8 cellular contexts compared by ENCODE assay signal in genomic region chr9:40591915-40592314, GRCh38.
A peak's percentile ranks its signal among the peaks of the same experiment; 100 is the strongest.
DNase-seq lines count a peak whose midpoint lies in the region; ATAC-seq and TF ChIP-seq lines count a peak whose summit lies in the region.
"Not testable (repeated sequence)": the region's sequence is repeated elsewhere in the genome, so short reads cannot be mapped to it uniquely, and the experiment has no call there.

No MANE protein-coding gene starts in this region.

- not testable (repeated sequence) for BruUV-seq in MCF 10A (replicated peaks; lab: Mats Ljungman, UMichigan)

- TF ChIP-seq EP300 in sigmoid colon (IDR thresholded peaks at IDR 0.05): not testable (repeated sequence)

- not testable (repeated sequence) for TF ChIP-seq POLR2A in sigmoid colon (IDR thresholded peaks at IDR 0.05)

- POLR2A ChIA-PET in RWPE1 (lab: Yijun Ruan, JAX; ENCODE audit: low non-redundant PET); MCF 10A (lab: Yijun Ruan, JAX): not testable (repeated sequence)

- peak; percentile 1 for DNase-seq in Ammon's horn (ENCODE audit: low spot score)
- not testable (repeated sequence) for DNase-seq in RWPE1 (ENCODE audit: low spot score)
- peak; percentile 11 for DNase-seq in MCF 10A (ENCODE audit: unreplicated experiment)
- DNase-seq in fibroblast of gingiva (ENCODE audit: low read depth): peak; percentile 0
- DNase-seq in right cardiac atrium: peak in 2 of 3 donors; percentile 31 to 32
- DNase-seq in natural killer cell treated with Interleukin-12 subunit alpha and Interleukin-12 subunit beta and Interleukin-15 and Interleukin-18, amount 100 ng/mL, for 72 hours (ENCODE audit: low spot score): peak; percentile 61
- DNase-seq in sigmoid colon: peak; percentile 65
- DNase-seq in ureter (ENCODE audit: low spot score): peak; percentile 39

- not testable (repeated sequence) for H3K9me3 ChIP-seq in right cardiac atrium (ENCODE audit: control insufficient read depth, low read length); sigmoid colon

- H3K27me3 ChIP-seq in right cardiac atrium (ENCODE audit: control insufficient read depth, insufficient read depth); sigmoid colon: not testable (repeated sequence)

- peak overlapping the region; percentile 23 for H3K27ac Mint-ChIP-seq in MCF 10A (ENCODE audit: low read depth, unreplicated experiment)
- H3K27ac Mint-ChIP-seq in natural killer cell treated with Interleukin-12 subunit alpha and Interleukin-12 subunit beta and Interleukin-15 and Interleukin-18, amount 100 ng/mL, for 72 hours: not testable (repeated sequence)

- not testable (repeated sequence) for H3K4me1 ChIP-seq in right cardiac atrium (ENCODE audit: control insufficient read depth, insufficient read depth, low read length); sigmoid colon

- H3K4me3 Mint-ChIP-seq in MCF 10A (ENCODE audit: unreplicated experiment); natural killer cell treated with Interleukin-12 subunit alpha and Interleukin-12 subunit beta and Interleukin-15 and Interleukin-18, amount 100 ng/mL, for 72 hours: not testable (repeated sequence)

- not testable (repeated sequence) for ATAC-seq in right cardiac atrium; natural killer cell treated with Interleukin-12 subunit alpha and Interleukin-12 subunit beta and Interleukin-15 and Interleukin-18, amount 100 ng/mL, for 72 hours

- not testable (repeated sequence) for H3K4me3 ChIP-seq in right cardiac atrium (ENCODE audit: low read length); sigmoid colon

- H3K36me3 ChIP-seq in sigmoid colon: not testable (repeated sequence)

- H3K36me3 Mint-ChIP-seq in MCF 10A (ENCODE audit: insufficient read depth, unreplicated experiment): not testable (repeated sequence)
- peaks cover 11% of the 10 kb centered on the region for H3K36me3 Mint-ChIP-seq in natural killer cell treated with Interleukin-12 subunit alpha and Interleukin-12 subunit beta and Interleukin-15 and Interleukin-18, amount 100 ng/mL, for 72 hours

- 71% methylated on average over 2 of the region's 2 CpGs for WGBS in right cardiac atrium
- 63 to 64% methylated on average over 2 of the region's 2 CpGs for WGBS in sigmoid colon, 2 donors

- TF ChIP-seq CTCF in RWPE1 (conservative IDR thresholded peaks at IDR 0.05; ENCODE audit: low read depth); MCF 10A (IDR thresholded peaks at IDR 0.05; ENCODE audit: unreplicated experiment); sigmoid colon (IDR thresholded peaks at IDR 0.05): not testable (repeated sequence)

- H3K27ac ChIP-seq in RWPE1: peak overlapping the region; percentile 60
- H3K27ac ChIP-seq in right cardiac atrium (ENCODE audit: low read length); sigmoid colon: not testable (repeated sequence)

- H3K4me1 Mint-ChIP-seq in MCF 10A (ENCODE audit: insufficient read depth, unreplicated experiment); natural killer cell treated with Interleukin-12 subunit alpha and Interleukin-12 subunit beta and Interleukin-15 and Interleukin-18, amount 100 ng/mL, for 72 hours (ENCODE audit: low read depth in 2 of 2): not testable (repeated sequence)

- H3K9me3 Mint-ChIP-seq in MCF 10A (ENCODE audit: unreplicated experiment): peaks cover 11% of the 10 kb centered on the region
- not testable (repeated sequence) for H3K9me3 Mint-ChIP-seq in natural killer cell treated with Interleukin-12 subunit alpha and Interleukin-12 subunit beta and Interleukin-15 and Interleukin-18, amount 100 ng/mL, for 72 hours

- not testable (repeated sequence) for H3K27me3 Mint-ChIP-seq in MCF 10A (ENCODE audit: insufficient read depth, unreplicated experiment)
- H3K27me3 Mint-ChIP-seq in natural killer cell treated with Interleukin-12 subunit alpha and Interleukin-12 subunit beta and Interleukin-15 and Interleukin-18, amount 100 ng/mL, for 72 hours: peaks cover 5 to 12% of the 10 kb centered on the region in 2 donors

- CTCF ChIA-PET in RWPE1 (lab: Yijun Ruan, JAX); MCF 10A (lab: Yijun Ruan, JAX): not testable (repeated sequence)

- intact Hi-C loops in MCF 10A (cut with micrococcal nuclease); right cardiac atrium (cut with DNase I); sigmoid colon (cut with DNase I): not testable (repeated sequence)
